8 cellular contexts compared by ENCODE assay signal in the genomic region with DNA sequence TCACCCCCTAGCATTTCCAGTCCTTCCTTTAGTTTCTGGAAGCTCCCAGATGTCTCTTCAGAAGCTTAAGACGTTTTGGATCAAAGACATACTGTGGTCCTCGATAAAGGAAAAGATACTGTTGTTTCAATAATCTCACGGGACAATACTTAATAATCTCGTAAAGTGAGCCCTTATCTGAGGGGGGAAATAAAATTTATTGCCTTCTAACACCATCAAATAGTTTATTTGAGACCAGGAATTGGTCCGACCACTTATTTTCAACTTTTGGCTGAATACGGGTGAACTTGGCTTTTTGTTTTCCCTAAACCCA. TPM values are rescaled to one million over a fixed set of nuclear protein-coding genes. Genes with fewer than 3 reads are reported as not detected.
DNase-seq lines count a peak whose midpoint lies in the region; ATAC-seq and TF ChIP-seq lines count a peak whose summit lies in the region.

No MANE protein-coding gene starts in this region.

- peak overlapping the region; percentile 99 for H3K27ac Mint-ChIP-seq in activated naive CD8-positive, alpha-beta T cell treated with anti-CD3 and anti-CD28 coated beads for 36 hours

- H3K4me3 ChIP-seq in SK-N-SH (ENCODE audit: low read depth in 2 of 2, low read length in 1 of 2) (peak overlapping the region; percentile 96 to 99), kidney epithelial cell (ENCODE audit: low read depth, low read length) (peak overlapping the region; percentile 90), subcutaneous abdominal adipose tissue (ENCODE audit: low read depth in 1 of 5, low read length in 5 of 5) (peak overlapping the region; percentile 83 to 98 (median 97))

- H3K27ac ChIP-seq in SK-N-SH (ENCODE audit: low read depth in 2 of 2, low read length in 1 of 2) (peak overlapping the region; percentile 80 to 82; a peak in 2 of 4 replicates), subcutaneous abdominal adipose tissue (ENCODE audit: low read depth, low read length) (peak overlapping the region; percentile 77)

- TF ChIP-seq EP300 in SK-N-SH (IDR thresholded peaks at IDR 0.05; ENCODE audit: borderline replicate concordance in 1 of 2, low read depth in 1 of 2, low read length in 1 of 2), result no peak

- H3K4me2 ChIP-seq in SK-N-SH, result peak overlapping the region; percentile 75

- POLR2A ChIA-PET in SK-N-SH (lab: Yijun Ruan, JAX), result interaction anchor here (0.6 kb wide), 1 partner anchor 358 kb away, joined by 3 read pairs; no protein-coding TSS in a partner anchor

- peaks cover 44% of the 10 kb centered on the region for H3K79me2 ChIP-seq in SK-N-SH (ENCODE audit: insufficient read depth)

- H3K36me3 ChIP-seq in SK-N-SH (replicated peaks in 1 of 2; ENCODE audit: control insufficient read depth in 1 of 2, insufficient read depth in 2 of 2, low read length in 1 of 2), result peaks cover 4 to 6% of the 10 kb centered on the region in 2 experiments
- H3K36me3 ChIP-seq in kidney epithelial cell (ENCODE audit: control insufficient read depth, insufficient read depth, low read length), result no peaks in the 10 kb centered on the region
- no peaks in the 10 kb centered on the region for H3K36me3 ChIP-seq in subcutaneous abdominal adipose tissue (ENCODE audit: control insufficient read depth in 5 of 5, insufficient read depth in 5 of 5, low read length in 5 of 5)

- H3K36me3 Mint-ChIP-seq in activated naive CD8-positive, alpha-beta T cell treated with anti-CD3 and anti-CD28 coated beads for 36 hours, result peaks cover 25% of the 10 kb centered on the region

- no peak for TF ChIP-seq RAD21 in SK-N-SH (IDR thresholded peaks at IDR 0.05; ENCODE audit: low read length)

- peak overlapping the region; percentile 100 for H3K4me3 Mint-ChIP-seq in activated naive CD8-positive, alpha-beta T cell treated with anti-CD3 and anti-CD28 coated beads for 36 hours

- TF ChIP-seq CTCF in SK-N-SH (IDR thresholded peaks at IDR 0.05) (no peak), kidney epithelial cell (IDR thresholded peaks at IDR 0.05; ENCODE audit: insufficient read depth, low read length, poor library complexity, severe bottlenecking) (no peak)

- no peak for DNase-seq in SK-N-SH
- no peak for DNase-seq in activated naive CD8-positive, alpha-beta T cell treated with anti-CD3 and anti-CD28 coated beads for 36 hours
- no peak for DNase-seq in kidney epithelial cell (ENCODE audit: low read depth)
- DNase-seq in erythroblast (lab: John Stamatoyannopoulos, UW), result no peak

- H3K9ac ChIP-seq in SK-N-SH (peak overlapping the region; percentile 87; the same call in 1 of the 2 replicates), subcutaneous abdominal adipose tissue (ENCODE audit: low read length in 5 of 5) (peak overlapping the region; percentile 92 to 96 (median 94))

- no peak for ATAC-seq in SK-N-SH treated with all-trans-retinoic acid at 6 μM for 48 hours
- no peak for ATAC-seq in GM18520 (IDR thresholded peaks at IDR 0.05; ENCODE audit: unreplicated experiment)
- no peak for ATAC-seq in GM18868 (IDR thresholded peaks at IDR 0.05; ENCODE audit: unreplicated experiment)

- H3K27me3 ChIP-seq in SK-N-SH (ENCODE audit: insufficient read depth) (no peaks in the 10 kb centered on the region), kidney epithelial cell (ENCODE audit: control insufficient read depth, insufficient read depth, low read length) (no peaks in the 10 kb centered on the region), subcutaneous abdominal adipose tissue (ENCODE audit: control insufficient read depth in 5 of 5, insufficient read depth in 4 of 5, low read length in 5 of 5) (no peaks in the 10 kb centered on the region)

- peaks cover 28% of the 10 kb centered on the region for H3K4me1 Mint-ChIP-seq in activated naive CD8-positive, alpha-beta T cell treated with anti-CD3 and anti-CD28 coated beads for 36 hours

- peaks cover 26% of the 10 kb centered on the region; the same call in 1 of the 2 replicates for H4K20me1 ChIP-seq in SK-N-SH (ENCODE audit: insufficient read depth)

- peaks cover 9% of the 10 kb centered on the region for H3F3A ChIP-seq in SK-N-SH (replicated peaks; ENCODE audit: insufficient read depth)

- peak overlapping the region; percentile 91 for H2AFZ ChIP-seq in SK-N-SH (ENCODE audit: low read depth)

- H3K9me3 ChIP-seq in SK-N-SH (no peaks in the 10 kb centered on the region), subcutaneous abdominal adipose tissue (ENCODE audit: control insufficient read depth in 5 of 5, low read length in 5 of 5) (no peaks in the 10 kb centered on the region)

- H3K9me2 ChIP-seq in SK-N-SH, result no peaks in the 10 kb centered on the region

- peaks cover 11 to 16% of the 10 kb centered on the region in 2 experiments for H3K4me1 ChIP-seq in SK-N-SH (ENCODE audit: control insufficient read depth in 1 of 2, insufficient read depth in 2 of 2, low read depth in 1 of 2, low read length in 1 of 2)
- peaks cover 0 to 22% (median 20%) of the 10 kb centered on the region in 5 donors for H3K4me1 ChIP-seq in subcutaneous abdominal adipose tissue (ENCODE audit: control insufficient read depth in 5 of 5, insufficient read depth in 5 of 5, low read length in 5 of 5)

- no peaks in the 10 kb centered on the region for H3K9me3 Mint-ChIP-seq in activated naive CD8-positive, alpha-beta T cell treated with anti-CD3 and anti-CD28 coated beads for 36 hours

- H3K27me3 Mint-ChIP-seq in activated naive CD8-positive, alpha-beta T cell treated with anti-CD3 and anti-CD28 coated beads for 36 hours, result no peaks in the 10 kb centered on the region

- WGBS in SK-N-SH (ENCODE audit: low lambda C conversion rate), result 74% methylated on average over 6 of the region's 6 CpGs

- CTCF ChIA-PET in SK-N-SH (lab: Yijun Ruan, JAX), result no interaction called here

- no peak for TF ChIP-seq POLR2A in erythroblast (IDR thresholded peaks at IDR 0.05; ENCODE audit: low read length)

TF ChIP-seq in SK-N-SH, 30 proteins besides CTCF, POLR2A, EP300 and RAD21:
- TF ChIP-seq TEAD4 (IDR thresholded peaks at IDR 0.05; ENCODE audit: borderline replicate concordance, insufficient read depth) (no peak), MXI1 (IDR thresholded peaks at IDR 0.05; ENCODE audit: low read depth, low read length) (no peak)
- TF ChIP-seq, protein P1, sequence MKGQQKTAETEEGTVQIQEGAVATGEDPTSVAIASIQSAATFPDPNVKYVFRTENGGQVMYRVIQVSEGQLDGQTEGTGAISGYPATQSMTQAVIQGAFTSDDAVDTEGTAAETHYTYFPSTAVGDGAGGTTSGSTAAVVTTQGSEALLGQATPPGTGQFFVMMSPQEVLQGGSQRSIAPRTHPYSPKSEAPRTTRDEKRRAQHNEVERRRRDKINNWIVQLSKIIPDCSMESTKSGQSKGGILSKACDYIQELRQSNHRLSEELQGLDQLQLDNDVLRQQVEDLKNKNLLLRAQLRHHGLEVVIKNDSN (IDR thresholded peaks at IDR 0.05; ENCODE audit: borderline replicate concordance, low read depth), result no peak
- TF ChIP-seq, protein P2, sequence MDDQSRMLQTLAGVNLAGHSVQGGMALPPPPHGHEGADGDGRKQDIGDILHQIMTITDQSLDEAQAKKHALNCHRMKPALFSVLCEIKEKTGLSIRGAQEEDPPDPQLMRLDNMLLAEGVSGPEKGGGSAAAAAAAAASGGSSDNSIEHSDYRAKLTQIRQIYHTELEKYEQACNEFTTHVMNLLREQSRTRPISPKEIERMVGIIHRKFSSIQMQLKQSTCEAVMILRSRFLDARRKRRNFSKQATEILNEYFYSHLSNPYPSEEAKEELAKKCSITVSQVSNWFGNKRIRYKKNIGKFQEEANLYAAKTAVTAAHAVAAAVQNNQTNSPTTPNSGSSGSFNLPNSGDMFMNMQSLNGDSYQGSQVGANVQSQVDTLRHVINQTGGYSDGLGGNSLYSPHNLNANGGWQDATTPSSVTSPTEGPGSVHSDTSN (IDR thresholded peaks at IDR 0.05), result no peak

TF ChIP-seq in SK-N-SH treated with all-trans-retinoic acid at 6 μM for 48 hours, 23 proteins besides CTCF, POLR2A, EP300 and RAD21:
- TF ChIP-seq ZNF565 (CRISPR knock-in tag; conservative IDR thresholded peaks at IDR 0.05; ENCODE audit: low read depth) (no peak), RARB (CRISPR knock-in tag; IDR thresholded peaks at IDR 0.05) (no peak), GLIS3 (CRISPR knock-in tag; IDR thresholded peaks at IDR 0.05) (no peak)
- TF ChIP-seq, protein P3, sequence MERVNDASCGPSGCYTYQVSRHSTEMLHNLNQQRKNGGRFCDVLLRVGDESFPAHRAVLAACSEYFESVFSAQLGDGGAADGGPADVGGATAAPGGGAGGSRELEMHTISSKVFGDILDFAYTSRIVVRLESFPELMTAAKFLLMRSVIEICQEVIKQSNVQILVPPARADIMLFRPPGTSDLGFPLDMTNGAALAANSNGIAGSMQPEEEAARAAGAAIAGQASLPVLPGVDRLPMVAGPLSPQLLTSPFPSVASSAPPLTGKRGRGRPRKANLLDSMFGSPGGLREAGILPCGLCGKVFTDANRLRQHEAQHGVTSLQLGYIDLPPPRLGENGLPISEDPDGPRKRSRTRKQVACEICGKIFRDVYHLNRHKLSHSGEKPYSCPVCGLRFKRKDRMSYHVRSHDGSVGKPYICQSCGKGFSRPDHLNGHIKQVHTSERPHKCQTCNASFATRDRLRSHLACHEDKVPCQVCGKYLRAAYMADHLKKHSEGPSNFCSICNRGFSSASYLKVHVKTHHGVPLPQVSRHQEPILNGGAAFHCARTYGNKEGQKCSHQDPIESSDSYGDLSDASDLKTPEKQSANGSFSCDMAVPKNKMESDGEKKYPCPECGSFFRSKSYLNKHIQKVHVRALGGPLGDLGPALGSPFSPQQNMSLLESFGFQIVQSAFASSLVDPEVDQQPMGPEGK (CRISPR knock-in tag; IDR thresholded peaks at IDR 0.05; ENCODE audit: borderline replicate concordance), result no peak

RNA-seq across cellular contexts. Expression of a gene that starts 0.6 kb away (rescaled TPM):
- polyA plus RNA-seq in SK-N-SH (2012; rRNA removed), result 2.9 and 5.6 TPM in 2 replicates
- polyA plus RNA-seq in SK-N-SH (2012; cell fraction: cytosol; rRNA removed), result 4.7 and 5.2 TPM in 2 replicates
- polyA plus RNA-seq in SK-N-SH (2012; cell fraction: nucleus; rRNA removed), result 3.8 and 9.1 TPM in 2 replicates
- 10 to 100 TPM; 22.6 to 25.3 TPM for total RNA-seq in activated naive CD8-positive, alpha-beta T cell treated with anti-CD3 and anti-CD28 coated beads for 36 hours
- total RNA-seq in kidney epithelial cell, result 8.7 and 9.1 TPM in 2 replicates
